In the genomic region with DNA sequence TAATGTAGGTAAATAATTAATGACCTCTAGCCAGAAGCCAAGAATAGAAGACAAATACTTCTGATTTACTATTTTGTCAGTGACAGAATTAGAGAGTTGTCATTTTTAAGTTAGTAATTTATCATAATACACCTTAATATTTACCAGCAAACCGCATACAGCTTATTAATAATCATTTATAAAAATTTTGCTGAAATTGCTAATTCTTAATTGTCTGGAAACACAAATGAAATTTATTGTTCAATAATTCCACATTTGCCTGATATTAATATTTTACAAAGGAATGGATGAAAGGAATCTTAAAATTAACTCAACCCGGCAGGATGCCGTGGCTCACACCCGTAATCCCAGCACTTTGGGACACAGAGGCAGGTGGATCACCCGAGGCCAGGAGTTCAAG, we compare ENCODE assay signal across 4 cellular contexts.
A peak's percentile ranks its signal among the peaks of the same experiment; 100 is the strongest.
TF ChIP-seq lines count a peak whose summit lies in the region.

No MANE protein-coding gene starts in this region.

TF ChIP-seq in HepG2, 621 proteins besides CTCF, POLR2A, EP300 and RAD21:
- TF ChIP-seq MAFK (conservative IDR thresholded peaks at IDR 0.05 in 1 of 2, IDR thresholded peaks at IDR 0.05 in 1 of 2; ENCODE audit: low read length in 2 of 2) (peak; percentile 29 to 57; a peak in 2 of 4 replicates), HOXA5 (CRISPR knock-in tag; IDR thresholded peaks at IDR 0.05) (no peak), ZNF841 (CRISPR knock-in tag; IDR thresholded peaks at IDR 0.05; ENCODE audit: borderline replicate concordance) (no peak), MAFF (IDR thresholded peaks at IDR 0.05; ENCODE audit: low read depth, low read length) (peak; percentile 18; the same call in 1 of the 2 replicates), CBX2 (IDR thresholded peaks at IDR 0.05; ENCODE audit: low read depth, low read length) (no peak), CBX2 (CRISPR knock-in tag; IDR thresholded peaks at IDR 0.05; ENCODE audit: low read depth) (no peak), ZNF547 (CRISPR knock-in tag; IDR thresholded peaks at IDR 0.05) (no peak), MAFG (CRISPR knock-in tag; IDR thresholded peaks at IDR 0.05) (no peak), RNF219 (CRISPR knock-in tag; IDR thresholded peaks at IDR 0.05) (no peak), ATF1 (CRISPR knock-in tag; IDR thresholded peaks at IDR 0.05) (no peak)
TF ChIP-seq in HepG2: peak in this region for 2.

TF ChIP-seq in A549, 52 proteins besides CTCF, POLR2A, EP300 and RAD21:
- TF ChIP-seq MAFK (IDR thresholded peaks at IDR 0.05; ENCODE audit: partially characterized antibody) = peak; percentile 2
- no peak for TF ChIP-seq BHLHE40 (IDR thresholded peaks at IDR 0.05; ENCODE audit: low read depth, low read length)
- TF ChIP-seq CBX2 (IDR thresholded peaks at IDR 0.05; ENCODE audit: borderline replicate concordance, low read depth) = no peak
- no peak for TF ChIP-seq RARB (CRISPR knock-in tag; IDR thresholded peaks at IDR 0.05)

TF ChIP-seq in IMR-90, 13 proteins besides CTCF, POLR2A, EP300 and RAD21:
- peak; percentile 36; the same call in 1 of the 2 replicates for TF ChIP-seq MAFK (IDR thresholded peaks at IDR 0.05; ENCODE audit: low read depth, low read length)
- no peak for TF ChIP-seq RFX5 (IDR thresholded peaks at IDR 0.05; ENCODE audit: low read depth, low read length)
- TF ChIP-seq SMC3 (IDR thresholded peaks at IDR 0.05; ENCODE audit: low read depth, low read length) = no peak
- TF ChIP-seq, protein P1, sequence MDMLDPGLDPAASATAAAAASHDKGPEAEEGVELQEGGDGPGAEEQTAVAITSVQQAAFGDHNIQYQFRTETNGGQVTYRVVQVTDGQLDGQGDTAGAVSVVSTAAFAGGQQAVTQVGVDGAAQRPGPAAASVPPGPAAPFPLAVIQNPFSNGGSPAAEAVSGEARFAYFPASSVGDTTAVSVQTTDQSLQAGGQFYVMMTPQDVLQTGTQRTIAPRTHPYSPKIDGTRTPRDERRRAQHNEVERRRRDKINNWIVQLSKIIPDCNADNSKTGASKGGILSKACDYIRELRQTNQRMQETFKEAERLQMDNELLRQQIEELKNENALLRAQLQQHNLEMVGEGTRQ (IDR thresholded peaks at IDR 0.05; ENCODE audit: low read depth, low read length) = no peak
TF ChIP-seq in IMR-90: peak in this region for 1.

TF ChIP-seq in K562, 482 proteins besides CTCF, POLR2A, EP300 and RAD21:
- TF ChIP-seq C11orf30 (IDR thresholded peaks at IDR 0.05; ENCODE audit: low read depth) (peak; percentile 40; the same call in 1 of the 2 replicates), BDP1 (IDR thresholded peaks at IDR 0.05; ENCODE audit: insufficient read depth, insufficient read length) (no peak), HCFC1 (IDR thresholded peaks at IDR 0.05; ENCODE audit: low read depth, low read length) (no peak), ZNF316 (IDR thresholded peaks at IDR 0.05) (peak; percentile 70)
- TF ChIP-seq, protein P2, sequence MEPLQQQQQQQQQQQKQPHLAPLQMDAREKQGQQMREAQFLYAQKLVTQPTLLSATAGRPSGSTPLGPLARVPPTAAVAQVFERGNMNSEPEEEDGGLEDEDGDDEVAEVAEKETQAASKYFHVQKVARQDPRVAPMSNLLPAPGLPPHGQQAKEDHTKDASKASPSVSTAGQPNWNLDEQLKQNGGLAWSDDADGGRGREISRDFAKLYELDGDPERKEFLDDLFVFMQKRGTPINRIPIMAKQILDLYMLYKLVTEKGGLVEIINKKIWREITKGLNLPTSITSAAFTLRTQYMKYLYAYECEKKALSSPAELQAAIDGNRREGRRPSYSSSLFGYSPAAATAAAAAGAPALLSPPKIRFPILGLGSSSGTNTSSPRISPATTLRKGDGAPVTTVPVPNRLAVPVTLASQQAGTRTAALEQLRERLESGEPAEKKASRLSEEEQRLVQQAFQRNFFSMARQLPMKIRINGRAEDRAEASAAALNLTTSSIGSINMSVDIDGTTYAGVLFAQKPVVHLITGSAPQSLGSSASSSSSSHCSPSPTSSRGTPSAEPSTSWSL (CRISPR knock-in tag; IDR thresholded peaks at IDR 0.05; ENCODE audit: borderline replicate concordance) = no peak
TF ChIP-seq in K562: peak in this region for 2.
